ENCODE assay signal across 1 cellular context in genomic region chr12:50167026-50167742, GRCh38.
TF ChIP-seq lines count a peak whose summit lies in the region.

Gene CERS5, minus strand, starts transcription at chr12:50167369. Its CDS starts 72 bp downstream, at chr12:50167297.

TF ChIP-seq in HCT116, 20 proteins besides CTCF, POLR2A, EP300 and RAD21 (continued from another document):
- TF ChIP-seq TCF7L2 (IDR thresholded peaks at IDR 0.05; ENCODE audit: borderline replicate concordance, extremely low read depth, insufficient read depth, insufficient read length) (no peak), EZH2 (IDR thresholded peaks at IDR 0.05) (no peak), FOSL1 (IDR thresholded peaks at IDR 0.05; ENCODE audit: low read depth) (no peak), SIN3A (IDR thresholded peaks at IDR 0.05; ENCODE audit: low read depth) (no peak), SRF (IDR thresholded peaks at IDR 0.05; ENCODE audit: low read depth) (no peak), ATF3 (IDR thresholded peaks at IDR 0.05) (no peak), EGR1 (IDR thresholded peaks at IDR 0.05; ENCODE audit: low read depth) (peak; percentile 63; the same call in 1 of the 2 replicates), EZH2phosphoT487 (IDR thresholded peaks at IDR 0.05; ENCODE audit: borderline replicate concordance) (no peak), ZNF274 (IDR thresholded peaks at IDR 0.05; ENCODE audit: low read depth, low read length) (no peak), ELF1 (IDR thresholded peaks at IDR 0.05; ENCODE audit: borderline replicate concordance, low read depth) (no peak; the same call in 1 of the 2 replicates)
